Comparison of ENCODE assay signal across 16 cellular contexts in genomic region chr7:94810496-94810895, GRCh38.
A peak's percentile ranks its signal among the peaks of the same experiment; 100 is the strongest.
DNase-seq lines count a peak whose midpoint lies in the region; ATAC-seq and TF ChIP-seq lines count a peak whose summit lies in the region.
"Had no signal": no experiment of that assay in that cellular context is flagged by ENCODE, and none has a peak within 500 bp of the region (broad histone marks: within the 10 kb centered on the region; RNA-seq: fewer than 3 reads in every experiment).

No MANE protein-coding gene starts in this region.

- intact Hi-C loops in natural killer cell (cut with micrococcal nuclease) = no loop called here

- H3K9me3 Mint-ChIP-seq in natural killer cell = peaks cover 8 to 9% of the 10 kb centered on the region in 2 donors
- H3K9me3 Mint-ChIP-seq: CD8-positive, alpha-beta T cell had no signal

- no peaks in the 10 kb centered on the region for H3K4me1 ChIP-seq in mesendoderm (ENCODE audit: control insufficient read depth, low read depth, low read length)
- H3K4me1 ChIP-seq: A549, Caco-2, HAP-1 had no signal

- no peaks in the 10 kb centered on the region for H3K27me3 ChIP-seq in mesendoderm (ENCODE audit: insufficient read depth, low read length, poor library complexity)

- no peaks in the 10 kb centered on the region for H3K79me2 ChIP-seq in mesendoderm (ENCODE audit: control insufficient read depth, insufficient read depth, low read length)

- H3K4me3 Mint-ChIP-seq in natural killer cell = no peak overlapping the region
- H3K4me3 Mint-ChIP-seq: CD14-positive monocyte; CD8-positive, alpha-beta T cell had no signal

- no peak overlapping the region for H4K8ac ChIP-seq in mesendoderm (ENCODE audit: low read depth, low read length)

- H2BK120ac ChIP-seq in mesendoderm (ENCODE audit: low read depth, low read length) = no peak overlapping the region

- H3K9ac ChIP-seq in mesendoderm (ENCODE audit: low read length) = no peak overlapping the region

- no peak overlapping the region for H3K18ac ChIP-seq in mesendoderm (ENCODE audit: low read length)

- no peaks in the 10 kb centered on the region for H3K36me3 Mint-ChIP-seq in natural killer cell
- H3K36me3 Mint-ChIP-seq: CD14-positive monocyte; CD8-positive, alpha-beta T cell had no signal

- no peak overlapping the region for H3K27ac ChIP-seq in mesendoderm (ENCODE audit: low read depth, low read length)
- H3K27ac ChIP-seq: A549, HL-60 had no signal

- no peaks in the 10 kb centered on the region for H3K27me3 Mint-ChIP-seq in natural killer cell (ENCODE audit: low read depth in 2 of 2)

- ATAC-seq in HG02623 (IDR thresholded peaks at IDR 0.05; ENCODE audit: unreplicated experiment) (no peak), natural killer cell (no peak)
- ATAC-seq: A549; CD8-positive, alpha-beta T cell; K562 had no signal

- WGBS in mesendoderm (ENCODE audit: extremely low coverage, insufficient coverage, low lambda C conversion rate) = no CpG with 5 or more reads among the region's 3 CpGs

- H3K79me1 ChIP-seq in mesendoderm (ENCODE audit: low read length) = no peaks in the 10 kb centered on the region

- no peak overlapping the region for H4K5ac ChIP-seq in mesendoderm (ENCODE audit: low read length)

- no peaks in the 10 kb centered on the region for H3K4me1 Mint-ChIP-seq in natural killer cell
- H3K4me1 Mint-ChIP-seq: CD14-positive monocyte had no signal

- peak; percentile 31 for DNase-seq in COLO829 (ENCODE audit: low spot score)
- peak; percentile 10 for DNase-seq in HT1080 (ENCODE audit: low read depth)
- DNase-seq in astrocyte of the hippocampus (ENCODE audit: low read depth, low spot score) = peak; percentile 72
- DNase-seq in NCI-H2029 treated with DMSO at 0.1 percent for 48 hours (lab: John Stamatoyannopoulos, UW) = no peak
- no peak for DNase-seq in mesendoderm
- DNase-seq in natural killer cell = no peak
- DNase-seq: Caco-2; CD8-positive, alpha-beta T cell; DND-41; GOT3 had no signal

- no peak overlapping the region for H2BK5ac ChIP-seq in mesendoderm (ENCODE audit: low read length)

- H3K4ac ChIP-seq in mesendoderm (ENCODE audit: low read depth, low read length) = no peak overlapping the region

- H2AK5ac ChIP-seq in mesendoderm (ENCODE audit: low read length) = no peak overlapping the region

- no peak overlapping the region for H3K4me2 ChIP-seq in mesendoderm (ENCODE audit: low read length)
- H3K4me2 ChIP-seq: A549 had no signal

- H3K23ac ChIP-seq in mesendoderm (ENCODE audit: low read length) = no peak overlapping the region

- no peak overlapping the region for H2BK15ac ChIP-seq in mesendoderm (replicated peaks; ENCODE audit: low read depth)

- H3K4me3 ChIP-seq in mesendoderm (ENCODE audit: low read length) = no peak overlapping the region
- H3K4me3 ChIP-seq: A549, HAP-1, K562 had no signal

- H3K36me3 ChIP-seq in mesendoderm (ENCODE audit: control insufficient read depth, insufficient read depth, low read length) = no peaks in the 10 kb centered on the region
- H3K36me3 ChIP-seq: HAP-1 had no signal

- no peak for TF ChIP-seq CTCF in natural killer cell (IDR thresholded peaks at IDR 0.05)

- H3K27ac Mint-ChIP-seq in natural killer cell = no peak overlapping the region
- H3K27ac Mint-ChIP-seq: CD14-positive monocyte; CD8-positive, alpha-beta T cell had no signal

- H3K56ac ChIP-seq in mesendoderm (ENCODE audit: low read length) = no peak overlapping the region

Comparison
In these comparisons a context has a peak if more than half of its experiments do, and no peak if none do; other contexts are left out.
1. DNase-seq: peak in COLO829 (single experiment), HT1080 (single experiment) and astrocyte of the hippocampus (single experiment); none in NCI-H2029 treated with DMSO at 0.1 percent for 48 hours (single experiment), mesendoderm (single experiment) and natural killer cell (single experiment).